ENCODE assay signal across 8 cellular contexts in the genomic region with DNA sequence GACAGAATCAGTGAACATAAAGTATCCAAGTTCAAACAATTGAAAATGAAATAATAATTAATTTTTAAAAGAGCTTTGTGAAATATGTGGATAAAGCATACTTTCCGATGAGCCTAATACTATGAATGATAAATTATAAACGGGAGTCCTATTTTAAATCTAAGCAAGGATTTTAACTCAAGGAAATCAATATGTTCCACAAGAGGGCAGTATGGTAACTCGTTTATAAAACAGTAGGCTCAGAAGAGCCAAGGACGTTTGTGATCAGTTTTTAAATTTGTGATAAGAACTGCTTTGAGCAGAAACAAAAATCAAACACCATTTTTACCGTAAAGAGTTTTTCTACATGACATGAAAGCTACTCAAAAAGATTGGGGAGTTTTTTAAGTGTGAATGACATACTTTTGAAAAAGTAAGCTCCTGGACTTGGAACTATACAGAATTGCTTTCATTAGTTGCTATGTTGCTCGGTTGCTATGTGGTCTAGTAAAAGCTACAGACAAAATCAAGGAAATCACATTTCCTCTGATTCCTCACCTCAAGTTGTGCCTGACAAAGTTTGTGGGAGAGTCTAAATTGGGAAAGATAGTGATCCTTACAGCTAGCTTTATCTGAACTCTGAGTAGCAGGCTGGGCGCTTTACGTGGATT. TPM values are rescaled to one million over a fixed set of nuclear protein-coding genes. Genes with fewer than 3 reads are reported as not detected.
DNase-seq lines count a peak whose midpoint lies in the region; ATAC-seq and TF ChIP-seq lines count a peak whose summit lies in the region.

No MANE protein-coding gene starts in this region.

- H4K20me1 ChIP-seq in HCT116 (ENCODE audit: insufficient read depth) = no peaks in the 10 kb centered on the region

- WGBS in esophagus squamous epithelium, 2 donors = 24 to 25% methylated on average over 8 of the region's 8 CpGs

- H2AFZ ChIP-seq in HCT116 (ENCODE audit: low read depth, low read length, poor library complexity, severe bottlenecking) = peak overlapping the region; percentile 76

- ATAC-seq in HCT116 (peak; percentile 80), Panc1 (no peak), omental fat pad (ENCODE audit: low FRiP score) (peak; percentile 73), HG03159 (IDR thresholded peaks at IDR 0.05; ENCODE audit: unreplicated experiment) (no peak)

- H3K36me3 ChIP-seq in BJ (ENCODE audit: control insufficient read depth, insufficient read depth, low read length) (no peaks in the 10 kb centered on the region), HCT116 (ENCODE audit: control insufficient read depth in 1 of 2, insufficient read depth in 2 of 2, low read length in 2 of 2) (no peaks in the 10 kb centered on the region), Panc1 (ENCODE audit: control insufficient read depth, insufficient read depth, low read length) (no peaks in the 10 kb centered on the region), esophagus squamous epithelium (no peaks in the 10 kb centered on the region)

- no peaks in the 10 kb centered on the region for H3K79me2 ChIP-seq in HCT116 (ENCODE audit: insufficient read depth, low read length)

- H3K9me2 ChIP-seq in HCT116 (ENCODE audit: insufficient read depth) = no peaks in the 10 kb centered on the region

- intact Hi-C loops in HCT116 (cut with micrococcal nuclease) = loop anchor here (1.0 to 5.0 kb wide), 3 partner anchors 69 to 177 kb away; no protein-coding TSS in a partner anchor
- intact Hi-C loops in Panc1 (cut with micrococcal nuclease; ENCODE audit: unreplicated experiment) = no loop called here
- intact Hi-C loops in esophagus squamous epithelium (cut with DNase I) = loop anchor here (5.0 to 10.0 kb wide), 2 partner anchors 69 to 179 kb away; no protein-coding TSS in a partner anchor

- TF ChIP-seq RAD21 in HCT116 (IDR thresholded peaks at IDR 0.05; ENCODE audit: low read depth) = peak; percentile 80

- in situ Hi-C loops in Panc1 (cut with HindIII; ENCODE audit: low pct_unique_long_range_greater_than_20kb, low sequenced_read_pairs) = no loop called here

- 0 out of 4 replicates have a peak, but pooled peaks cover 0 to 3% of the 10 kb centered on the region in 2 experiments for H3K4me1 ChIP-seq in HCT116 (ENCODE audit: control insufficient read depth in 1 of 2, insufficient read depth in 2 of 2, low read length in 2 of 2)
- H3K4me1 ChIP-seq in Panc1 (ENCODE audit: control insufficient read depth, insufficient read depth, low read length) = no peaks in the 10 kb centered on the region
- H3K4me1 ChIP-seq in esophagus squamous epithelium = peaks cover 0 to 8% (median 0%) of the 10 kb centered on the region in 3 donors

- H3K27me3 ChIP-seq in BJ (ENCODE audit: control insufficient read depth, insufficient read depth, low read length) = peaks cover 4% of the 10 kb centered on the region; the same call in 1 of the 2 replicates
- H3K27me3 ChIP-seq in HCT116 (ENCODE audit: insufficient read depth, low read length) = no peaks in the 10 kb centered on the region
- peaks cover 9% of the 10 kb centered on the region for H3K27me3 ChIP-seq in Panc1 (ENCODE audit: control insufficient read depth, insufficient read depth, low read length)
- H3K27me3 ChIP-seq in esophagus squamous epithelium = peaks cover 0 to 49% (median 2%) of the 10 kb centered on the region in 4 donors

- H3K27ac ChIP-seq in HCT116 (ENCODE audit: low read depth, low read length) (no peak overlapping the region), Panc1 (ENCODE audit: low read length) (no peak overlapping the region), esophagus squamous epithelium (no peak overlapping the region)

- TF ChIP-seq CTCF in BJ (IDR thresholded peaks at IDR 0.05; ENCODE audit: insufficient read depth, low read depth, low read length) (peak; percentile 34; the same call in 1 of the 2 replicates), HCT116 (IDR thresholded peaks at IDR 0.05 in 2 of 3, conservative IDR thresholded peaks at IDR 0.05 in 1 of 3; ENCODE audit: borderline replicate concordance in 1 of 3, insufficient read depth in 1 of 3, low read depth in 2 of 3, low read length in 2 of 3) (peak; percentile 24 to 83 (median 58); a peak in 5 of 6 replicates), Panc1 (IDR thresholded peaks at IDR 0.05) (peak; percentile 63; the same call in 1 of the 2 replicates), esophagus squamous epithelium (IDR thresholded peaks at IDR 0.05) (peak; percentile 24 to 76 (median 59)), omental fat pad (IDR thresholded peaks at IDR 0.05) (no peak)

- CTCF ChIA-PET in BJ (lab: Yijun Ruan, JAX) (interaction anchor here (0.7 to 5.4 kb wide), 32 partner anchors 9 to 182 kb away, joined by 3 to 65 read pairs (median 4); a partner anchor contains a TSS), HCT116 (lab: Charles Lee) (interaction anchor here (0.6 to 3.5 kb wide), 26 partner anchors 8 to 1351 kb away, joined by 3 to 84 read pairs (median 4); a partner anchor contains a TSS), Panc1 (lab: Charles Lee) (interaction anchor here (0.5 to 2.0 kb wide), 7 partner anchors 25 to 604 kb away, joined by 3 to 10 read pairs (median 5); a partner anchor contains a TSS)

- DNase-seq in BJ (ENCODE audit: low read depth) = no peak
- DNase-seq in HCT116 (ENCODE audit: low read depth, low spot score) = peak; percentile 48
- DNase-seq in Panc1 (ENCODE audit: low read depth, low spot score) = peak; percentile 25
- no peak for DNase-seq in esophagus squamous epithelium (lab: John Stamatoyannopoulos, UW)
- DNase-seq in omental fat pad (ENCODE audit: low spot score) = no peak
- DNase-seq in HuH-7.5 (ENCODE audit: low spot score) = no peak
- no peak for DNase-seq in activated CD8-positive, alpha-beta memory T cell treated with anti-CD3 and anti-CD28 coated beads, Interleukin-2, amount 50 U/mL, for 48 hours

- no peak for TF ChIP-seq POLR2A in HCT116 (IDR thresholded peaks at IDR 0.05; ENCODE audit: borderline replicate concordance, extremely low read depth, insufficient read depth, insufficient read length)
- TF ChIP-seq POLR2A in esophagus squamous epithelium (IDR thresholded peaks at IDR 0.05) = no peak

- H3K4me3 ChIP-seq in BJ (ENCODE audit: low read depth, low read length) (no peak overlapping the region), HCT116 (replicated peaks in 1 of 2; ENCODE audit: low read depth in 1 of 2, low read length in 2 of 2) (no peak overlapping the region), Panc1 (ENCODE audit: low read depth in 2 of 2, low read length in 2 of 2) (no peak overlapping the region), esophagus squamous epithelium (no peak overlapping the region)

- peak overlapping the region; percentile 35 for H3K4me2 ChIP-seq in HCT116 (ENCODE audit: low read length)

- BruUV-seq in HCT116 (replicated peaks; lab: Mats Ljungman, UMichigan) = no TSS peak
- no TSS peak for BruUV-seq in Panc1 (replicated peaks; lab: Mats Ljungman, UMichigan)

- POLR2A ChIA-PET in BJ (lab: Charles Lee) (no interaction called here), HCT116 (lab: Charles Lee) (interaction anchor here (1.1 to 2.2 kb wide), 4 partner anchors 10 to 177 kb away, joined by 4 to 8 read pairs (median 6); no protein-coding TSS in a partner anchor), Panc1 (lab: Charles Lee) (interaction anchor here (0.6 kb wide), 1 partner anchor 32 kb away, joined by 3 read pairs; no protein-coding TSS in a partner anchor)

- RAD21 ChIA-PET in HCT116 (lab: Charles Lee; ENCODE audit: low non-redundant PET in 1 of 2, low total read pairs in 2 of 2, uncharacterized antibody in 2 of 2, unreplicated experiment in 2 of 2) = interaction anchor here (0.7 to 1.8 kb wide), 3 partner anchors 160 to 178 kb away, joined by 3 to 7 read pairs (median 4); no protein-coding TSS in a partner anchor

- H3K9me3 ChIP-seq in HCT116 (ENCODE audit: control insufficient read depth in 1 of 2, insufficient read depth in 1 of 2, low read depth in 1 of 2, low read length in 2 of 2) (no peaks in the 10 kb centered on the region), Panc1 (ENCODE audit: control insufficient read depth, insufficient read depth, low read depth, low read length) (no peaks in the 10 kb centered on the region), esophagus squamous epithelium (no peaks in the 10 kb centered on the region)

- no peak overlapping the region for H3K9ac ChIP-seq in HCT116 (ENCODE audit: low read length)

TF ChIP-seq in HCT116, 20 proteins besides CTCF, POLR2A, EP300 and RAD21 (continues in another document):
- no peak for TF ChIP-seq CBX3 (IDR thresholded peaks at IDR 0.05; ENCODE audit: low read depth)
- TF ChIP-seq ZFX (IDR thresholded peaks at IDR 0.05) = no peak
- TF ChIP-seq EZH2 (IDR thresholded peaks at IDR 0.05) = no peak
- no peak for TF ChIP-seq FOSL1 (IDR thresholded peaks at IDR 0.05; ENCODE audit: low read depth)
- TF ChIP-seq, protein P1, sequence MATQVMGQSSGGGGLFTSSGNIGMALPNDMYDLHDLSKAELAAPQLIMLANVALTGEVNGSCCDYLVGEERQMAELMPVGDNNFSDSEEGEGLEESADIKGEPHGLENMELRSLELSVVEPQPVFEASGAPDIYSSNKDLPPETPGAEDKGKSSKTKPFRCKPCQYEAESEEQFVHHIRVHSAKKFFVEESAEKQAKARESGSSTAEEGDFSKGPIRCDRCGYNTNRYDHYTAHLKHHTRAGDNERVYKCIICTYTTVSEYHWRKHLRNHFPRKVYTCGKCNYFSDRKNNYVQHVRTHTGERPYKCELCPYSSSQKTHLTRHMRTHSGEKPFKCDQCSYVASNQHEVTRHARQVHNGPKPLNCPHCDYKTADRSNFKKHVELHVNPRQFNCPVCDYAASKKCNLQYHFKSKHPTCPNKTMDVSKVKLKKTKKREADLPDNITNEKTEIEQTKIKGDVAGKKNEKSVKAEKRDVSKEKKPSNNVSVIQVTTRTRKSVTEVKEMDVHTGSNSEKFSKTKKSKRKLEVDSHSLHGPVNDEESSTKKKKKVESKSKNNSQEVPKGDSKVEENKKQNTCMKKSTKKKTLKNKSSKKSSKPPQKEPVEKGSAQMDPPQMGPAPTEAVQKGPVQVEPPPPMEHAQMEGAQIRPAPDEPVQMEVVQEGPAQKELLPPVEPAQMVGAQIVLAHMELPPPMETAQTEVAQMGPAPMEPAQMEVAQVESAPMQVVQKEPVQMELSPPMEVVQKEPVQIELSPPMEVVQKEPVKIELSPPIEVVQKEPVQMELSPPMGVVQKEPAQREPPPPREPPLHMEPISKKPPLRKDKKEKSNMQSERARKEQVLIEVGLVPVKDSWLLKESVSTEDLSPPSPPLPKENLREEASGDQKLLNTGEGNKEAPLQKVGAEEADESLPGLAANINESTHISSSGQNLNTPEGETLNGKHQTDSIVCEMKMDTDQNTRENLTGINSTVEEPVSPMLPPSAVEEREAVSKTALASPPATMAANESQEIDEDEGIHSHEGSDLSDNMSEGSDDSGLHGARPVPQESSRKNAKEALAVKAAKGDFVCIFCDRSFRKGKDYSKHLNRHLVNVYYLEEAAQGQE (IDR thresholded peaks at IDR 0.05; ENCODE audit: low read depth) = no peak
- TF ChIP-seq CEBPB (IDR thresholded peaks at IDR 0.05; ENCODE audit: low read depth) = no peak

RNA-seq across cellular contexts. Expression of a gene that starts 11.8 kb away (rescaled TPM):
- not detected in 2 replicates for polyA plus RNA-seq in BJ (2011; rRNA removed)
- not detected in 2 replicates for polyA minus RNA-seq in BJ (2011; rRNA and poly(A)+ RNA removed)
- not detected for total RNA-seq in HCT116 (2021; ENCODE audit: unreplicated experiment)
- polyA plus RNA-seq in HCT116 (2012) = not detected in 2 replicates
- total RNA-seq in Panc1 (2021; ENCODE audit: unreplicated experiment) = not detected
- polyA plus RNA-seq in Panc1 (2012; ENCODE audit: insufficient read length) = not detected
- not detected for total RNA-seq in esophagus squamous epithelium
- total RNA-seq in omental fat pad = not detected

Comparison
In these comparisons a context has a peak if more than half of its experiments do, and no peak if none do; other contexts are left out.
1. DNase-seq: peak in HCT116 (single experiment) and Panc1 (single experiment); none in BJ (single experiment), esophagus squamous epithelium (single experiment), omental fat pad (single experiment), HuH-7.5 (single experiment) and activated CD8-positive, alpha-beta memory T cell treated with anti-CD3 and anti-CD28 coated beads, Interleukin-2, amount 50 U/mL, for 48 hours (single experiment).
2. CTCF ChIP-seq: peak in BJ (single experiment), HCT116 (3 of 3), Panc1 (single experiment) and esophagus squamous epithelium (6 of 6); none in omental fat pad (0 of 3).
3. ATAC-seq: peak in HCT116 (single experiment) and omental fat pad (single experiment); none in Panc1 (single experiment) and HG03159 (single experiment).